In the genomic region with DNA sequence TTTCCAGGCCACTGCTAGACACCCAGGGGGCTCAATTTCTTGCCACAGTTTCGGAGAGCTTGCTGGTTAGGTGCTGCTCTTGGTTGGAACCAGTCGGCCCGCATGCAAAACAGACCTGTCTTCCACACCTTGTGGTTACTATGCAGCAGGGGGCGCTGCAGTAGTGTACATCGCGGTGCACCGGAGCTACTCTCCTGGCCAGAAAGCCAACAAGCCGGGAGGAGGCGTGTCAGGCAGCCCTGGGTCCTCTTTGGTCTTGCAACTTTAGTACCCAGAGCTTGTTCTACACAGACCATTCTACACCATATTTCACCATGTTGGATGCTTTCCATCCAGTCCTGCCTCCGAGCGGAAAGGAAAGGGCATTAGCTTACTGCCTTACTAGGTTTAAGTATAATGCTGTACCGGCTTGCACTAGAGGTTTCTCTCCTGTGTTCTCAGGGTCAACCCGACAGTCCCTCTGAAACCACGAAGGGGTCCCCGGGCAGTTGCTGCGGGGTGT, we compare ENCODE assay signal across 8 cellular contexts. TPM values are rescaled to one million over a fixed set of nuclear protein-coding genes. Genes with fewer than 3 reads are reported as not detected.
DNase-seq lines count a peak whose midpoint lies in the region; ATAC-seq and TF ChIP-seq lines count a peak whose summit lies in the region.

No MANE protein-coding gene starts in this region.

- no peaks in the 10 kb centered on the region for H3K9me3 Mint-ChIP-seq in WTC11

- H3K4me3 ChIP-seq in AG09309 (ENCODE audit: control insufficient read depth, low read depth, low read length), result peak overlapping the region; percentile 97
- peak overlapping the region; percentile 87 to 93 for H3K4me3 ChIP-seq in cardiac fibroblast (replicated peaks in 1 of 2; ENCODE audit: low read depth in 2 of 2, low read length in 2 of 2)

- no peaks in the 10 kb centered on the region for H3K36me3 Mint-ChIP-seq in WTC11

- peaks cover 27% of the 10 kb centered on the region for H3K4me1 Mint-ChIP-seq in WTC11

- peak; percentile 85 for DNase-seq in AG09309 (ENCODE audit: low read depth)
- DNase-seq in NCI-H2227 (lab: John Stamatoyannopoulos, UW; ENCODE audit: unreplicated experiment), result peak; percentile 95
- DNase-seq in WTC11 (ENCODE audit: low spot score), result peak; percentile 97
- peak; percentile 93 to 97 for DNase-seq in cardiac fibroblast (ENCODE audit: low read depth in 2 of 2)
- peak; percentile 94 for DNase-seq in inferior parietal cortex (ENCODE audit: extremely low spot score)
- peak; percentile 91 for DNase-seq in smooth muscle cell of the brain vasculature (ENCODE audit: low read depth, low spot score)

- H3K4me3 Mint-ChIP-seq in WTC11, result peak overlapping the region; percentile 83

- POLR2A ChIA-PET in WTC11 (lab: Charles Lee), result interaction anchor here (1.6 kb wide), 1 partner anchor 703 kb away, joined by 6 read pairs; no protein-coding TSS in a partner anchor

- H3K27me3 Mint-ChIP-seq in WTC11 (ENCODE audit: low read depth), result peaks cover 9% of the 10 kb centered on the region

- TF ChIP-seq CTCF in AG09309 (IDR thresholded peaks at IDR 0.05; ENCODE audit: control insufficient read depth, insufficient read depth, low read depth, low read length, missing control alignments) (peak; percentile 94), WTC11 (IDR thresholded peaks at IDR 0.05) (peak; percentile 88), cardiac fibroblast (IDR thresholded peaks at IDR 0.05; ENCODE audit: low read depth, low read length) (peak; percentile 83)

- no peak overlapping the region for H3K27ac Mint-ChIP-seq in WTC11

- ATAC-seq in GM19023 (IDR thresholded peaks at IDR 0.05; ENCODE audit: unreplicated experiment) (peak; percentile 56), HG03175 (IDR thresholded peaks at IDR 0.05; ENCODE audit: unreplicated experiment) (peak; percentile 60), WTC11 (peak; percentile 66)

- CTCF ChIA-PET in WTC11 (lab: Charles Lee), result interaction anchor here (0.6 to 3.6 kb wide), 57 partner anchors 11 to 1819 kb away, joined by 3 to 27 read pairs (median 4); a partner anchor contains a TSS

TF ChIP-seq in WTC11, 78 proteins besides CTCF, POLR2A, EP300 and RAD21:
- TF ChIP-seq, protein P1, sequence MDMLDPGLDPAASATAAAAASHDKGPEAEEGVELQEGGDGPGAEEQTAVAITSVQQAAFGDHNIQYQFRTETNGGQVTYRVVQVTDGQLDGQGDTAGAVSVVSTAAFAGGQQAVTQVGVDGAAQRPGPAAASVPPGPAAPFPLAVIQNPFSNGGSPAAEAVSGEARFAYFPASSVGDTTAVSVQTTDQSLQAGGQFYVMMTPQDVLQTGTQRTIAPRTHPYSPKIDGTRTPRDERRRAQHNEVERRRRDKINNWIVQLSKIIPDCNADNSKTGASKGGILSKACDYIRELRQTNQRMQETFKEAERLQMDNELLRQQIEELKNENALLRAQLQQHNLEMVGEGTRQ (CRISPR knock-in tag; IDR thresholded peaks at IDR 0.05), result peak; percentile 33; the same call in 1 of the 2 replicates
- peak; percentile 86; the same call in 1 of the 2 replicates for TF ChIP-seq ZNF121 (CRISPR knock-in tag; IDR thresholded peaks at IDR 0.05)
- TF ChIP-seq, protein P2, sequence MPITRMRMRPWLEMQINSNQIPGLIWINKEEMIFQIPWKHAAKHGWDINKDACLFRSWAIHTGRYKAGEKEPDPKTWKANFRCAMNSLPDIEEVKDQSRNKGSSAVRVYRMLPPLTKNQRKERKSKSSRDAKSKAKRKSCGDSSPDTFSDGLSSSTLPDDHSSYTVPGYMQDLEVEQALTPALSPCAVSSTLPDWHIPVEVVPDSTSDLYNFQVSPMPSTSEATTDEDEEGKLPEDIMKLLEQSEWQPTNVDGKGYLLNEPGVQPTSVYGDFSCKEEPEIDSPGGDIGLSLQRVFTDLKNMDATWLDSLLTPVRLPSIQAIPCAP (CRISPR knock-in tag; IDR thresholded peaks at IDR 0.05), result no peak
- TF ChIP-seq, protein P3, sequence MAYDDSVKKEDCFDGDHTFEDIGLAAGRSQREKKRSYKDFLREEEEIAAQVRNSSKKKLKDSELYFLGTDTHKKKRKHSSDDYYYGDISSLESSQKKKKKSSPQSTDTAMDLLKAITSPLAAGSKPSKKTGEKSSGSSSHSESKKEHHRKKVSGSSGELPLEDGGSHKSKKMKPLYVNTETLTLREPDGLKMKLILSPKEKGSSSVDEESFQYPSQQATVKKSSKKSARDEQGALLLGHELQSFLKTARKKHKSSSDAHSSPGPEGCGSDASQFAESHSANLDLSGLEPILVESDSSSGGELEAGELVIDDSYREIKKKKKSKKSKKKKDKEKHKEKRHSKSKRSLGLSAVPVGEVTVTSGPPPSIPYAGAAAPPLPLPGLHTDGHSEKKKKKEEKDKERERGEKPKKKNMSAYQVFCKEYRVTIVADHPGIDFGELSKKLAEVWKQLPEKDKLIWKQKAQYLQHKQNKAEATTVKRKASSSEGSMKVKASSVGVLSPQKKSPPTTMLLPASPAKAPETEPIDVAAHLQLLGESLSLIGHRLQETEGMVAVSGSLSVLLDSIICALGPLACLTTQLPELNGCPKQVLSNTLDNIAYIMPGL (CRISPR knock-in tag; IDR thresholded peaks at IDR 0.05), result peak; percentile 59; the same call in 1 of the 2 replicates

RNA-seq across cellular contexts. Expression of a gene that starts 0.9 kb away (rescaled TPM):
- 5.9 to 6.4 TPM (median 6.4 TPM) in 3 replicates for total RNA-seq in WTC11 (2021)

Comparison
In these comparisons a context has a peak if more than half of its experiments do, and no peak if none do; other contexts are left out.
1. Peak in every context shown above with its lines: DNase-seq, ATAC-seq and H3K4me3 ChIP-seq.